Comparison of ENCODE assay signal across 14 cellular contexts in genomic region chr14:89614009-89614691, GRCh38.
DNase-seq lines count a peak whose midpoint lies in the region; ATAC-seq and TF ChIP-seq lines count a peak whose summit lies in the region.
"Had no signal": no experiment of that assay in that cellular context is flagged by ENCODE, and none has a peak within 500 bp of the region (broad histone marks: within the 10 kb centered on the region; RNA-seq: fewer than 3 reads in every experiment).

No MANE protein-coding gene starts in this region.

- no peaks in the 10 kb centered on the region for H3K27me3 ChIP-seq in GM23248 (replicated peaks; ENCODE audit: insufficient read depth)

- no peak overlapping the region for H3K27ac ChIP-seq in OCI-LY7 (ENCODE audit: low read depth, low read length, poor library complexity, severe bottlenecking)
- H3K27ac ChIP-seq in GM23248 = no peak overlapping the region
- H3K27ac ChIP-seq: prostate gland, thoracic aorta had no signal

- peaks cover 66% of the 10 kb centered on the region for H3K4me1 Mint-ChIP-seq in activated naive CD4-positive, alpha-beta T cell treated with anti-CD3 and anti-CD28 coated beads, Interleukin-2, amount 10 ng/mL, durations not matched to agents 7 days and 5 days
- H3K4me1 Mint-ChIP-seq in effector memory CD8-positive, alpha-beta T cell (ENCODE audit: low read depth in 2 of 2) = peaks cover 51 to 66% of the 10 kb centered on the region in 2 donors
- peaks cover 83% of the 10 kb centered on the region for H3K4me1 Mint-ChIP-seq in stimulated activated naive CD8-positive, alpha-beta T cell treated with anti-CD3 and anti-CD28 coated beads, Interleukin-15, Interleukin-2, amounts not matched to agents 100 ng/mL and 50 ng/mL, for 24 hours (ENCODE audit: low read depth)

- ATAC-seq in effector memory CD8-positive, alpha-beta T cell (replicated peaks) = no peak
- no peak for ATAC-seq in HG03095 (IDR thresholded peaks at IDR 0.05; ENCODE audit: unreplicated experiment)

- peaks cover 48% of the 10 kb centered on the region for H3K36me3 Mint-ChIP-seq in activated naive CD4-positive, alpha-beta T cell treated with anti-CD3 and anti-CD28 coated beads, Interleukin-2, amount 10 ng/mL, durations not matched to agents 7 days and 5 days
- peaks cover 41% of the 10 kb centered on the region for H3K36me3 Mint-ChIP-seq in effector memory CD8-positive, alpha-beta T cell (ENCODE audit: insufficient read depth)
- peaks cover 16% of the 10 kb centered on the region for H3K36me3 Mint-ChIP-seq in stimulated activated naive CD8-positive, alpha-beta T cell treated with anti-CD3 and anti-CD28 coated beads, Interleukin-15, Interleukin-2, amounts not matched to agents 100 ng/mL and 50 ng/mL, for 24 hours (ENCODE audit: low read depth)

- BruUV-seq in OCI-LY7 (replicated peaks; lab: Mats Ljungman, UMichigan) = no TSS peak

- H3K27ac Mint-ChIP-seq in activated naive CD4-positive, alpha-beta T cell treated with anti-CD3 and anti-CD28 coated beads, Interleukin-2, amount 10 ng/mL, durations not matched to agents 7 days and 5 days = peak overlapping the region; percentile 6
- peak overlapping the region; percentile 83 to 95 for H3K27ac Mint-ChIP-seq in effector memory CD8-positive, alpha-beta T cell
- peak overlapping the region; percentile 96 for H3K27ac Mint-ChIP-seq in stimulated activated naive CD8-positive, alpha-beta T cell treated with anti-CD3 and anti-CD28 coated beads, Interleukin-15, Interleukin-2, amounts not matched to agents 100 ng/mL and 50 ng/mL, for 24 hours

- no peaks in the 10 kb centered on the region for H3K9me3 ChIP-seq in OCI-LY7 (ENCODE audit: low read length)
- no peaks in the 10 kb centered on the region for H3K9me3 ChIP-seq in GM23248 (ENCODE audit: low read depth)
- H3K9me3 ChIP-seq: prostate gland, thoracic aorta had no signal

- H3K79me2 ChIP-seq in OCI-LY7 (ENCODE audit: insufficient read depth, low read depth, low read length) = peaks cover 41% of the 10 kb centered on the region
- peaks cover 76% of the 10 kb centered on the region for H3K79me2 ChIP-seq in GM23248 (ENCODE audit: insufficient read depth)

- H2AFZ ChIP-seq in OCI-LY7 (ENCODE audit: low read length) (no peak overlapping the region), GM23248 (no peak overlapping the region)

- 90 to 94% methylated on average over 4 of the region's 4 CpGs for WGBS in GM23248 (ENCODE audit: low coverage in 1 of 2, low lambda C conversion rate in 2 of 2, missing lambda C conversion rate in 2 of 2), 2 experiments

- H3K4me1 ChIP-seq in OCI-LY7 (ENCODE audit: insufficient read depth, low read length, poor library complexity, severe bottlenecking) = peaks cover 44% of the 10 kb centered on the region
- H3K4me1 ChIP-seq in GM23248 (ENCODE audit: insufficient read depth) = peaks cover 13% of the 10 kb centered on the region
- H3K4me1 ChIP-seq: prostate gland had no signal

- POLR2A ChIA-PET in OCI-LY7 (lab: Charles Lee) = interaction anchor here (0.7 to 1.2 kb wide), 3 partner anchors 8 to 455 kb away, joined by 3 to 9 read pairs (median 4); no protein-coding TSS in a partner anchor

- H3K36me3 ChIP-seq in OCI-LY7 (ENCODE audit: insufficient read depth, low read length) = peaks cover 10% of the 10 kb centered on the region
- H3K36me3 ChIP-seq in GM23248 (ENCODE audit: low read depth) = no peaks in the 10 kb centered on the region
- H3K36me3 ChIP-seq: prostate gland, thoracic aorta had no signal

- in situ Hi-C loops in GM23248 (cut with MboI) = no loop called here

- H4K20me1 ChIP-seq in OCI-LY7 (ENCODE audit: insufficient read depth, low read length) (no peaks in the 10 kb centered on the region), GM23248 (ENCODE audit: insufficient read depth) (no peaks in the 10 kb centered on the region)

- H3K9me2 ChIP-seq in OCI-LY7 (ENCODE audit: insufficient read depth, low read length) = no peaks in the 10 kb centered on the region
- H3K9me2 ChIP-seq in GM23248 (ENCODE audit: insufficient read depth) = no peaks in the 10 kb centered on the region

- intact Hi-C loops in OCI-LY7 (cut with micrococcal nuclease; ENCODE audit: unreplicated experiment) = no loop called here

- no peak for DNase-seq in activated naive CD4-positive, alpha-beta T cell treated with anti-CD3 and anti-CD28 coated beads, Interleukin-2, amount 10 ng/mL, durations not matched to agents 7 days and 5 days
- DNase-seq in activated naive CD4-positive, alpha-beta T cell (lab: John Stamatoyannopoulos, UW) = no peak
- DNase-seq in OCI-LY7 (ENCODE audit: low spot score) (peak; percentile 29), kidney glomerular epithelial cell (lab: John Stamatoyannopoulos, UW) (no peak), GM23248 (no peak)
- DNase-seq in effector memory CD8-positive, alpha-beta T cell = no peak
- DNase-seq: activated CD8-positive, alpha-beta memory T cell treated with anti-CD3 and anti-CD28 coated beads for 24 hours; amniotic stem cell; NCI-H2081; stimulated activated CD4-positive, alpha-beta T cell treated with anti-CD3 and anti-CD28 coated beads, Interleukin-12 subunit alpha, Interleukin-12 subunit beta, amount 100 ng/mL, for 4 hours had no signal

- no peak overlapping the region for H3K9ac ChIP-seq in GM23248

- H3K4me3 Mint-ChIP-seq in activated naive CD4-positive, alpha-beta T cell treated with anti-CD3 and anti-CD28 coated beads, Interleukin-2, amount 10 ng/mL, durations not matched to agents 7 days and 5 days = peak overlapping the region; percentile 15
- H3K4me3 Mint-ChIP-seq in effector memory CD8-positive, alpha-beta T cell = peak overlapping the region; percentile 62 to 92
- peak overlapping the region; percentile 81 for H3K4me3 Mint-ChIP-seq in stimulated activated naive CD8-positive, alpha-beta T cell treated with anti-CD3 and anti-CD28 coated beads, Interleukin-15, Interleukin-2, amounts not matched to agents 100 ng/mL and 50 ng/mL, for 24 hours

- H3K4me2 ChIP-seq in OCI-LY7 (ENCODE audit: low read length) (peak overlapping the region; percentile 89), GM23248 (ENCODE audit: unreplicated experiment) (no peak overlapping the region)

- no peak for TF ChIP-seq CTCF in OCI-LY7 (conservative IDR thresholded peaks at IDR 0.05; ENCODE audit: low read length)

- H3K4me3 ChIP-seq in OCI-LY7 (ENCODE audit: low read depth, low read length, poor library complexity, severe bottlenecking) (no peak overlapping the region), GM23248 (no peak overlapping the region)
- H3K4me3 ChIP-seq: prostate gland, thoracic aorta had no signal

- H3K27me3 Mint-ChIP-seq in activated naive CD4-positive, alpha-beta T cell treated with anti-CD3 and anti-CD28 coated beads, Interleukin-2, amount 10 ng/mL, durations not matched to agents 7 days and 5 days = no peaks in the 10 kb centered on the region
- H3K27me3 Mint-ChIP-seq in effector memory CD8-positive, alpha-beta T cell = no peaks in the 10 kb centered on the region
- no peaks in the 10 kb centered on the region for H3K27me3 Mint-ChIP-seq in stimulated activated naive CD8-positive, alpha-beta T cell treated with anti-CD3 and anti-CD28 coated beads, Interleukin-15, Interleukin-2, amounts not matched to agents 100 ng/mL and 50 ng/mL, for 24 hours

- H3K9me3 Mint-ChIP-seq in activated naive CD4-positive, alpha-beta T cell treated with anti-CD3 and anti-CD28 coated beads, Interleukin-2, amount 10 ng/mL, durations not matched to agents 7 days and 5 days = peaks cover 2% of the 10 kb centered on the region
- H3K9me3 Mint-ChIP-seq in effector memory CD8-positive, alpha-beta T cell = no peaks in the 10 kb centered on the region
- no peaks in the 10 kb centered on the region for H3K9me3 Mint-ChIP-seq in stimulated activated naive CD8-positive, alpha-beta T cell treated with anti-CD3 and anti-CD28 coated beads, Interleukin-15, Interleukin-2, amounts not matched to agents 100 ng/mL and 50 ng/mL, for 24 hours

- H3F3A ChIP-seq in GM23248 (ENCODE audit: insufficient read depth) = peaks cover 13% of the 10 kb centered on the region; the same call in 1 of the 2 replicates

- CTCF ChIA-PET in activated naive CD4-positive, alpha-beta T cell treated with anti-CD3 and anti-CD28 coated beads, Interleukin-2, amount 10 ng/mL, durations not matched to agents 7 days and 5 days (lab: Charles Lee) = interaction anchor here (1.2 kb wide), 1 partner anchor 575 kb away, joined by 3 read pairs; no protein-coding TSS in a partner anchor
- CTCF ChIA-PET in OCI-LY7 (lab: Charles Lee; ENCODE audit: unreplicated experiment) = no interaction called here

Comparison
In these comparisons a context has a peak if more than half of its experiments do, and no peak if none do; other contexts are left out.
1. H3K27ac Mint-ChIP-seq: peak in every context shown above with its lines; median percentile 96 in stimulated activated naive CD8-positive, alpha-beta T cell treated with anti-CD3 and anti-CD28 coated beads, Interleukin-15, Interleukin-2, amounts not matched to agents 100 ng/mL and 50 ng/mL, for 24 hours; 89 in effector memory CD8-positive, alpha-beta T cell; 6 in activated naive CD4-positive, alpha-beta T cell treated with anti-CD3 and anti-CD28 coated beads, Interleukin-2, amount 10 ng/mL, durations not matched to agents 7 days and 5 days.
2. H3K4me3 Mint-ChIP-seq: peak in every context shown above with its lines; median percentile 81 in stimulated activated naive CD8-positive, alpha-beta T cell treated with anti-CD3 and anti-CD28 coated beads, Interleukin-15, Interleukin-2, amounts not matched to agents 100 ng/mL and 50 ng/mL, for 24 hours; 77 in effector memory CD8-positive, alpha-beta T cell; 15 in activated naive CD4-positive, alpha-beta T cell treated with anti-CD3 and anti-CD28 coated beads, Interleukin-2, amount 10 ng/mL, durations not matched to agents 7 days and 5 days.